ENCODE assay signal across 12 cellular contexts in the genomic region with DNA sequence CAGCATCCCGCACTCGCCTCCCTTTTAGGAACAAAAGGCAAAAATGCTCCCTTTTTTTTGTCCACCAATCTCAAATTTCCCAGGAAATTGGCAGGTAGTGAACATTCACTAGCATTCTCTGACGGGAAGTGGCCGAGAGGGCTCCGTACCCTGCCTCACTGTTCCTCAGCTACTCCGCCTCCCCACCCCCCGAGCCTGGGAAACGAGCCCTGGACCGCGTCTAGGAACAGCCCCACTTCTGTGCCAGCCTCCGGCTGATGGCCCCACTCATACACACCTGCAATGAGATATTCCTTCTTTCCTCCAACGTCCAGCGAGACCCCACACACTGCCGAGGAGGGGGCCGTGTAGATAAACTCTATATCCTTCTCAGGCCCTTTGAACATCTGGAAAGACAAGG.
DNase-seq lines count a peak whose midpoint lies in the region; ATAC-seq and TF ChIP-seq lines count a peak whose summit lies in the region.
"Had no signal": no experiment of that assay in that cellular context is flagged by ENCODE, and none has a peak within 500 bp of the region (broad histone marks: within the 10 kb centered on the region; RNA-seq: fewer than 3 reads in every experiment).

No MANE protein-coding gene starts in this region.

- ATAC-seq in GM18519 (IDR thresholded peaks at IDR 0.05; ENCODE audit: low FRiP score, unreplicated experiment): no peak
- ATAC-seq: GM23338 had no signal

- H3K4me3 ChIP-seq in WERI-Rb-1 (ENCODE audit: low read depth, low read length): no peak overlapping the region
- H3K4me3 ChIP-seq: GM23338 had no signal

- no peaks in the 10 kb centered on the region for H3K9me3 ChIP-seq in WERI-Rb-1 (ENCODE audit: severe bottlenecking)
- H3K9me3 ChIP-seq: BE2C, Caco-2 had no signal

- DNase-seq in RWPE1 (ENCODE audit: low spot score): no peak
- peak; percentile 3 for DNase-seq in pons (ENCODE audit: low spot score)
- no peak for DNase-seq in WERI-Rb-1
- DNase-seq in NCI-H2196 treated with DMSO at 0.1 percent for 48 hours (lab: John Stamatoyannopoulos, UW; ENCODE audit: unreplicated experiment): no peak
- DNase-seq: ACHN; BE2C; Caco-2; CD4-positive, alpha-beta T cell; HCEC 1CT had no signal

- TF ChIP-seq CTCF in RWPE1 (conservative IDR thresholded peaks at IDR 0.05; ENCODE audit: low read depth) (no peak), WERI-Rb-1 (IDR thresholded peaks at IDR 0.05; ENCODE audit: low read depth, low read length) (no peak)

- CTCF ChIA-PET in RWPE1 (lab: Yijun Ruan, JAX): interaction anchor here (0.6 kb wide), 1 partner anchor 92 kb away, joined by 4 read pairs; no protein-coding TSS in a partner anchor

- POLR2A ChIA-PET in RWPE1 (lab: Yijun Ruan, JAX; ENCODE audit: low non-redundant PET): no interaction called here

- peaks cover 52% of the 10 kb centered on the region for H3K36me3 ChIP-seq in WERI-Rb-1

- H3K27ac ChIP-seq in RWPE1 (peak overlapping the region; percentile 10), cingulate gyrus (ENCODE audit: low read depth, low read length) (peak overlapping the region; percentile 29), WERI-Rb-1 (no peak overlapping the region)

- H3K27me3 ChIP-seq in WERI-Rb-1 (ENCODE audit: insufficient read depth, low read depth, severe bottlenecking): no peaks in the 10 kb centered on the region
- H3K27me3 ChIP-seq: BE2C had no signal
